In the genomic region with DNA sequence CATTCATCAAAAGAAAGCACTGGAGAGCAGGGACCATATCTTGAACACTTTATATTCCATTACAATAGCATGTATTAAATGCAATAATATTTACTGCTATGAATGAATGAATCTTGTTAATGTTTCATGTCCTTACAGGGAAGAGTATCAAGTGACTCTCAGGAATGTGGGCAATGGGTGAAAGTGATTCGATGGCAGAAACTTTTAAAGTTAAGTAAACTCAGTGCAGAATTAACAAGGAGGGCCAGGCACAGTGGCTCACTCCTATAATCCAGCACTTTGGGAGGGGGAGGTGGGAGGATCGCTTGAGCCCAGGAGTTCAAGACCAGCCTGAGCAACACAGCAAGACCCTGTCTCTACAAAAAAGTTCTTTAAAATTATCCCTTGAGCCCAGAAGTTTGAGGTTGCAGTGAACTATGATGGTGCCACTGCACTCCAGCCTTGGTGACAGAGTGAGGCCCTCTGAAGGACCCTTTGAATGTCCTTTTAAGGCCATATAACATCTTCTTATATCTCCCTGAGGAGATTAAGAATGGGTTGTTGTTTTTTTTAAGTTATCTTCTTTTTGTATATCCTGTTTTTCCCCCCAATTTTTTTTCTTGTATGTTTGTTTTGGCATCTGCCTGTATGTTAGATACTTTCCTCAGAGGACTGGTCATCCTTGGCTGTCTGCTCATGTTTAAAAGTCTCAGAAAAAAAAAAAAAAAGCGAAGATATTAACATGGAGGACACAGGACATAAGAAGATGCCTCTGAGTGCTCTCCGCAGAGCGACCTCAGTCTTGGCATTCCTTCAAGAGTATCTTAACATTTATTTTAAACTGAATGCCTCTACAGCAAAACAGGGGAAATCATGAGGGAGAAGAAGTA, we compare ENCODE assay signal across 19 cellular contexts. TPM values are rescaled to one million over a fixed set of nuclear protein-coding genes. Genes with fewer than 3 reads are reported as not detected.
"Had no signal": no experiment of that assay in that cellular context is flagged by ENCODE, and none has a peak within 500 bp of the region (broad histone marks: within the 10 kb centered on the region; RNA-seq: fewer than 3 reads in every experiment).

No MANE protein-coding gene starts in this region.

- H3K4me1 ChIP-seq: testis had no signal

- H3K4me3 ChIP-seq: prostate gland, testis, upper lobe of left lung had no signal

- H3K36me3 Mint-ChIP-seq: activated naive CD4-positive, alpha-beta T cell treated with anti-CD3 and anti-CD28 coated beads, Interleukin-2, amount 50 U/mL, for 72 hours; WTC11 had no signal

- H3K27ac ChIP-seq: prostate gland, testis, upper lobe of left lung had no signal

- H3K4me1 Mint-ChIP-seq: central memory CD8-positive, alpha-beta T cell had no signal

- H3K27me3 ChIP-seq: testis, upper lobe of left lung had no signal

- H3K9me3 Mint-ChIP-seq: activated CD8-positive, alpha-beta T cell treated with anti-CD3 and anti-CD28 coated beads for 36 hours; activated naive CD4-positive, alpha-beta T cell treated with anti-CD3 and anti-CD28 coated beads, Interleukin-2, amount 50 U/mL, for 72 hours; activated T-cell treated with anti-CD3 and anti-CD28 coated beads, Interleukin-2, amount 50 U/mL, for 4 hours; central memory CD8-positive, alpha-beta T cell; nephron progenitor cell; stimulated activated naive CD8-positive, alpha-beta T cell treated with anti-CD3 and anti-CD28 coated beads, Interleukin-15, amount 100 ng/mL, for 72 hours; WTC11 had no signal

- ATAC-seq: activated CD8-positive, alpha-beta T cell treated with anti-CD3 and anti-CD28 coated beads for 36 hours; activated naive CD4-positive, alpha-beta T cell treated with anti-CD3 and anti-CD28 coated beads, Interleukin-2, amount 50 U/mL, for 72 hours; activated T-cell treated with anti-CD3 and anti-CD28 coated beads, Interleukin-2, amount 50 U/mL, for 4 hours; left lobe of liver; sciatic nerve; stimulated activated naive CD8-positive, alpha-beta T cell treated with anti-CD3 and anti-CD28 coated beads, Interleukin-15, amount 100 ng/mL, for 72 hours; WTC11 had no signal

- DNase-seq: activated CD4-positive, alpha-beta T cell treated with anti-CD3 and anti-CD28 coated beads for 48 hours; activated CD8-positive, alpha-beta T cell treated with anti-CD3 and anti-CD28 coated beads for 36 hours; activated effector memory CD4-positive, alpha-beta T cell treated with anti-CD3 and anti-CD28 coated beads, Interleukin-2, amount 50 U/mL, for 16 hours; activated T-cell treated with anti-CD3 and anti-CD28 coated beads, Interleukin-2, amount 50 U/mL, for 4 hours; amniotic stem cell; effector CD8-positive, alpha-beta T cell; mesendoderm; nephron progenitor cell; occipital lobe; stimulated activated CD4-positive, alpha-beta T cell treated with anti-CD3 and anti-CD28 coated beads, Interleukin-1b, Interleukin-23, amount 100 ng/mL, for 48 hours; stimulated activated naive CD8-positive, alpha-beta T cell treated with anti-CD3 and anti-CD28 coated beads, Interleukin-15, amount 100 ng/mL, for 72 hours; testis; upper lobe of left lung had no signal

- H3K4me3 Mint-ChIP-seq: activated CD8-positive, alpha-beta T cell treated with anti-CD3 and anti-CD28 coated beads for 36 hours; activated T-cell treated with anti-CD3 and anti-CD28 coated beads, Interleukin-2, amount 50 U/mL, for 4 hours; central memory CD8-positive, alpha-beta T cell; nephron progenitor cell; stimulated activated naive CD8-positive, alpha-beta T cell treated with anti-CD3 and anti-CD28 coated beads, Interleukin-15, amount 100 ng/mL, for 72 hours; WTC11 had no signal

- H3K27ac Mint-ChIP-seq: activated CD8-positive, alpha-beta T cell treated with anti-CD3 and anti-CD28 coated beads for 36 hours; activated naive CD4-positive, alpha-beta T cell treated with anti-CD3 and anti-CD28 coated beads, Interleukin-2, amount 50 U/mL, for 72 hours; nephron progenitor cell; stimulated activated naive CD8-positive, alpha-beta T cell treated with anti-CD3 and anti-CD28 coated beads, Interleukin-15, amount 100 ng/mL, for 72 hours; WTC11 had no signal

- H3K36me3 ChIP-seq: prostate gland, upper lobe of left lung had no signal

- H3K9me3 ChIP-seq: prostate gland, testis, upper lobe of left lung had no signal

RNA-seq across cellular contexts. Expression of gene FSIP1, which starts 9.6 kb away (rescaled TPM):
- total RNA-seq: left lobe of liver had no signal
